ENCODE assay signal across 9 cellular contexts in the genomic region with DNA sequence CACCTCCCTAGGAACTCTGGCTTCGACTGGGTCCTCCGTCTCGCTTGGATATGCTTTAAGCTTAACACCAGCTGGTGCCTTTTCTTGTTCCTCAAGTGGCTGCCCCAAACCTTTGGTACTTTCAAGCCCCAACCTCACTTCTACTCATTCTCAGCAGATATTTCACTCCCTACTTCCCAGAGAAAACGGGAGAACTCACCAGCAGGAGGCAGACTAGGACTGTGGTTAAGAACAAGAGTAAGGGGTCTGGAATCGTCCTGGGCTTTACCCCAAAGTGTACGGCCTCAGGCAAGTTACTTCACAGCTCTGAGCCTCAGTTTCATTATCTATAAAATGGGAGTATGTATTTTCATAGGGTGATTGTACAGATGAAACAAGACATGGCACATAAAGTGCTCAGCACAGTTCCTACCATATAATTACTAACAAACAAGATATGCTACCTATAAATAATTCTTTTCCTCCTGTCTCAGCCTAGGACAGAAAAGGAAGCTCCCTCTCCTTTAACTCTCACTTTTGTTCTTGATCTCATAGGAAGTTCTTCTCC.
DNase-seq lines count a peak whose midpoint lies in the region; ATAC-seq, FAIRE-seq and TF ChIP-seq lines count a peak whose summit lies in the region.
"Had no signal": no experiment of that assay in that cellular context is flagged by ENCODE, and none has a peak within 500 bp of the region (broad histone marks: within the 10 kb centered on the region; RNA-seq: fewer than 3 reads in every experiment).

No MANE protein-coding gene starts in this region.

- no peak for DNase-seq in D721Med (ENCODE audit: insufficient read length, low spot score)
- DNase-seq in astrocyte of the hippocampus (ENCODE audit: low read depth, low spot score) = peak; percentile 77
- peak; percentile 21 for DNase-seq in kidney tubule cell (ENCODE audit: low spot score)
- DNase-seq in effector memory CD8-positive, alpha-beta T cell = no peak
- no peak for DNase-seq in T-helper 2 cell treated with Interferon-gamma antibody and Interleukin-4, amounts not matched to agents 5 μg/mL and 100 μg/mL, for 36 hours (ENCODE audit: low spot score)
- no peak for DNase-seq in stimulated activated CD4-positive, alpha-beta T cell treated with anti-CD3 and anti-CD28 coated beads, Interleukin-4, amount 100 ng/mL, for 4 hours

- H3K4me2 ChIP-seq in KMS-11 = no peak overlapping the region

- no peak overlapping the region for H3K27ac Mint-ChIP-seq in effector memory CD8-positive, alpha-beta T cell
- no peak overlapping the region for H3K27ac Mint-ChIP-seq in T-helper 2 cell treated with Interferon-gamma antibody and Interleukin-4, amounts not matched to agents 5 μg/mL and 100 μg/mL, for 36 hours

- ATAC-seq in effector memory CD8-positive, alpha-beta T cell (replicated peaks) = no peak
- ATAC-seq in HG03159 (IDR thresholded peaks at IDR 0.05; ENCODE audit: unreplicated experiment) = no peak
- ATAC-seq: left colon had no signal

- H3K36me3 Mint-ChIP-seq in effector memory CD8-positive, alpha-beta T cell (ENCODE audit: insufficient read depth) = no peaks in the 10 kb centered on the region
- no peaks in the 10 kb centered on the region for H3K36me3 Mint-ChIP-seq in T-helper 2 cell treated with Interferon-gamma antibody and Interleukin-4, amounts not matched to agents 5 μg/mL and 100 μg/mL, for 36 hours (ENCODE audit: low read depth)

- no peak overlapping the region for H2AFZ ChIP-seq in KMS-11 (ENCODE audit: low read depth)

- no peaks in the 10 kb centered on the region; the same call in 1 of the 2 replicates for H3K27me3 ChIP-seq in KMS-11 (ENCODE audit: insufficient read depth, low read depth)

- no peaks in the 10 kb centered on the region for H4K20me1 ChIP-seq in KMS-11 (ENCODE audit: insufficient read depth)

- H3K4me3 ChIP-seq in KMS-11 (IDR thresholded peaks at IDR 0.05; ENCODE audit: insufficient read depth, low read depth, low read length) = no peak overlapping the region

- no peaks in the 10 kb centered on the region for H3K79me2 ChIP-seq in KMS-11 (ENCODE audit: insufficient read depth, low read depth)

- no peaks in the 10 kb centered on the region for H3K4me1 Mint-ChIP-seq in effector memory CD8-positive, alpha-beta T cell (ENCODE audit: low read depth in 2 of 2)
- H3K4me1 Mint-ChIP-seq in T-helper 2 cell treated with Interferon-gamma antibody and Interleukin-4, amounts not matched to agents 5 μg/mL and 100 μg/mL, for 36 hours (ENCODE audit: low read depth) = no peaks in the 10 kb centered on the region

- H3K4me1 ChIP-seq in KMS-11 (ENCODE audit: low read depth, poor library complexity, severe bottlenecking) = no peaks in the 10 kb centered on the region

- no peak overlapping the region for H3K27ac ChIP-seq in KMS-11

- H3K36me3 ChIP-seq in KMS-11 (ENCODE audit: insufficient read depth) = no peaks in the 10 kb centered on the region

- FAIRE-seq in D721Med (lab: Jason Lieb, UNC) = no peak

- H3K4me3 Mint-ChIP-seq in effector memory CD8-positive, alpha-beta T cell = no peak overlapping the region
- H3K4me3 Mint-ChIP-seq in T-helper 2 cell treated with Interferon-gamma antibody and Interleukin-4, amounts not matched to agents 5 μg/mL and 100 μg/mL, for 36 hours = no peak overlapping the region

- no peak overlapping the region for H3K9ac ChIP-seq in KMS-11

- H3K9me3 Mint-ChIP-seq in effector memory CD8-positive, alpha-beta T cell = no peaks in the 10 kb centered on the region
- H3K9me3 Mint-ChIP-seq in T-helper 2 cell treated with Interferon-gamma antibody and Interleukin-4, amounts not matched to agents 5 μg/mL and 100 μg/mL, for 36 hours = peaks cover 9% of the 10 kb centered on the region

- TF ChIP-seq CTCF in D721Med (IDR thresholded peaks at IDR 0.05; ENCODE audit: insufficient read depth, missing control alignments) (peak; percentile 59), KMS-11 (conservative IDR thresholded peaks at IDR 0.05; ENCODE audit: low read depth, low read length) (peak; percentile 63)

- H3K27me3 Mint-ChIP-seq in effector memory CD8-positive, alpha-beta T cell = peaks cover 38 to 48% of the 10 kb centered on the region in 2 donors
- H3K27me3 Mint-ChIP-seq in T-helper 2 cell treated with Interferon-gamma antibody and Interleukin-4, amounts not matched to agents 5 μg/mL and 100 μg/mL, for 36 hours (ENCODE audit: low read depth) = peaks cover 9% of the 10 kb centered on the region

Comparison
In these comparisons a context has a peak if more than half of its experiments do, and no peak if none do; other contexts are left out.
1. DNase-seq: peak in astrocyte of the hippocampus (single experiment) and kidney tubule cell (single experiment); none in D721Med (single experiment), effector memory CD8-positive, alpha-beta T cell (0 of 3), T-helper 2 cell treated with Interferon-gamma antibody and Interleukin-4, amounts not matched to agents 5 μg/mL and 100 μg/mL, for 36 hours (single experiment) and stimulated activated CD4-positive, alpha-beta T cell treated with anti-CD3 and anti-CD28 coated beads, Interleukin-4, amount 100 ng/mL, for 4 hours (0 of 2).